9 cellular contexts compared by ENCODE assay signal in genomic region chr11:12677131-12677530, GRCh38. TPM values are rescaled to one million over a fixed set of nuclear protein-coding genes. Genes with fewer than 3 reads are reported as not detected.
DNase-seq lines count a peak whose midpoint lies in the region; ATAC-seq and TF ChIP-seq lines count a peak whose summit lies in the region.
"Had no signal": no experiment of that assay in that cellular context is flagged by ENCODE, and none has a peak within 500 bp of the region (broad histone marks: within the 10 kb centered on the region; RNA-seq: fewer than 3 reads in every experiment).

No MANE protein-coding gene starts in this region.

- no peaks in the 10 kb centered on the region for H3K9me3 ChIP-seq in osteoblast (ENCODE audit: low read depth, low read length)

- H3K27me3 ChIP-seq in osteoblast (ENCODE audit: insufficient read depth, low read length): no peaks in the 10 kb centered on the region

- peak overlapping the region; percentile 75 for H3K4me3 ChIP-seq in epithelial cell of esophagus (ENCODE audit: low read length)
- peak overlapping the region; percentile 85 for H3K4me3 ChIP-seq in osteoblast (ENCODE audit: insufficient read depth, low read length)

- H3K36me3 ChIP-seq in osteoblast (ENCODE audit: insufficient read depth, low read length): peaks cover 16% of the 10 kb centered on the region

- DNase-seq in DMS 273 (lab: John Stamatoyannopoulos, UW; ENCODE audit: unreplicated experiment) (peak; percentile 66), NCI-H748 (lab: John Stamatoyannopoulos, UW; ENCODE audit: unreplicated experiment) (peak; percentile 61), epithelial cell of esophagus (ENCODE audit: low read depth) (peak; percentile 33), osteoblast (ENCODE audit: insufficient read length, low spot score, missing footprints) (peak; percentile 93), UCSD-AML1 (lab: John Stamatoyannopoulos, UW; ENCODE audit: unreplicated experiment) (no peak)
- no peak for DNase-seq in activated T-helper 2 cell treated with anti-CD3 and anti-CD28 coated beads, Interferon-gamma antibody, Interleukin-2, Interleukin-4, amounts not matched to agents 10 μg/mL and 5 μg/mL and 100 μg/mL, durations not matched to agents 14 hours and 24 hours and 36 hours (ENCODE audit: low spot score)
- DNase-seq in activated CD4-positive, alpha-beta T cell treated with anti-CD3 and anti-CD28 coated beads for 4 hours: no peak
- DNase-seq: T-helper 1 cell had no signal

- H3K27ac ChIP-seq in osteoblast (ENCODE audit: low read depth, low read length): peak overlapping the region; percentile 90

- peaks cover 43% of the 10 kb centered on the region for H3K4me1 ChIP-seq in osteoblast (ENCODE audit: insufficient read depth, low read length)

- ATAC-seq in GM18873 (IDR thresholded peaks at IDR 0.05; ENCODE audit: low FRiP score, unreplicated experiment): no peak

- H2AFZ ChIP-seq in osteoblast (ENCODE audit: low read length): no peak overlapping the region

- peak overlapping the region; percentile 99 for H3K4me2 ChIP-seq in osteoblast (ENCODE audit: insufficient read depth, low read length)

- H3K27me3 Mint-ChIP-seq in activated T-helper 2 cell treated with anti-CD3 and anti-CD28 coated beads, Interferon-gamma antibody, Interleukin-2, Interleukin-4, amounts not matched to agents 10 μg/mL and 5 μg/mL and 100 μg/mL, durations not matched to agents 14 hours and 24 hours and 36 hours (ENCODE audit: low read depth): peaks cover 77% of the 10 kb centered on the region

- no peak for TF ChIP-seq CTCF in epithelial cell of esophagus (IDR thresholded peaks at IDR 0.05; ENCODE audit: insufficient read depth, low read depth, low read length, missing control alignments)
- TF ChIP-seq CTCF in osteoblast (IDR thresholded peaks at IDR 0.05; ENCODE audit: extremely low read depth, low read depth, low read length): no peak

- H3K4me3 Mint-ChIP-seq in activated T-helper 2 cell treated with anti-CD3 and anti-CD28 coated beads, Interferon-gamma antibody, Interleukin-2, Interleukin-4, amounts not matched to agents 10 μg/mL and 5 μg/mL and 100 μg/mL, durations not matched to agents 14 hours and 24 hours and 36 hours (ENCODE audit: low read depth): no peak overlapping the region

- H3K27ac Mint-ChIP-seq in activated T-helper 2 cell treated with anti-CD3 and anti-CD28 coated beads, Interferon-gamma antibody, Interleukin-2, Interleukin-4, amounts not matched to agents 10 μg/mL and 5 μg/mL and 100 μg/mL, durations not matched to agents 14 hours and 24 hours and 36 hours: no peak overlapping the region

- H3K9me3 Mint-ChIP-seq in activated T-helper 2 cell treated with anti-CD3 and anti-CD28 coated beads, Interferon-gamma antibody, Interleukin-2, Interleukin-4, amounts not matched to agents 10 μg/mL and 5 μg/mL and 100 μg/mL, durations not matched to agents 14 hours and 24 hours and 36 hours: no peaks in the 10 kb centered on the region

- H3K36me3 Mint-ChIP-seq in activated T-helper 2 cell treated with anti-CD3 and anti-CD28 coated beads, Interferon-gamma antibody, Interleukin-2, Interleukin-4, amounts not matched to agents 10 μg/mL and 5 μg/mL and 100 μg/mL, durations not matched to agents 14 hours and 24 hours and 36 hours (ENCODE audit: low read depth): no peaks in the 10 kb centered on the region

- intact Hi-C loops in activated T-helper 2 cell treated with anti-CD3 and anti-CD28 coated beads, Interferon-gamma antibody, Interleukin-2, Interleukin-4, amounts not matched to agents 10 μg/mL and 5 μg/mL and 100 μg/mL, durations not matched to agents 14 hours and 24 hours and 36 hours (cut with micrococcal nuclease): loop anchor here (10.0 kb wide), 1 partner anchor 138 kb away; no protein-coding TSS in a partner anchor

- H3K4me1 Mint-ChIP-seq in activated T-helper 2 cell treated with anti-CD3 and anti-CD28 coated beads, Interferon-gamma antibody, Interleukin-2, Interleukin-4, amounts not matched to agents 10 μg/mL and 5 μg/mL and 100 μg/mL, durations not matched to agents 14 hours and 24 hours and 36 hours (ENCODE audit: low read depth): peaks cover 9% of the 10 kb centered on the region

- H3K79me2 ChIP-seq in osteoblast (ENCODE audit: insufficient read depth, low read length): peaks cover 74% of the 10 kb centered on the region

- H4K20me1 ChIP-seq in osteoblast (ENCODE audit: insufficient read depth, low read length): peaks cover 33% of the 10 kb centered on the region

RNA-seq across cellular contexts. Expression of gene TEAD1, which starts 2.9 kb away (rescaled TPM):
- total RNA-seq in osteoblast: 166 and 176 TPM in 2 replicates
- 1.0 and 1.3 TPM in 2 replicates for total RNA-seq in activated T-helper 2 cell treated with anti-CD3 and anti-CD28 coated beads, Interferon-gamma antibody, Interleukin-2, Interleukin-4, amounts not matched to agents 10 μg/mL and 5 μg/mL and 100 μg/mL, durations not matched to agents 14 hours and 24 hours and 36 hours

Comparison
In these comparisons a context has a peak if more than half of its experiments do, and no peak if none do; other contexts are left out.
1. DNase-seq: peak in DMS 273 (single experiment), NCI-H748 (single experiment), epithelial cell of esophagus (single experiment) and osteoblast (single experiment); none in activated T-helper 2 cell treated with anti-CD3 and anti-CD28 coated beads, Interferon-gamma antibody, Interleukin-2, Interleukin-4, amounts not matched to agents 10 μg/mL and 5 μg/mL and 100 μg/mL, durations not matched to agents 14 hours and 24 hours and 36 hours (single experiment), UCSD-AML1 (single experiment) and activated CD4-positive, alpha-beta T cell treated with anti-CD3 and anti-CD28 coated beads for 4 hours (0 of 2).
2. RNA of gene TEAD1, which starts 2.9 kb away (total RNA-seq): 166 to 176 TPM in osteoblast; 1.0 to 1.3 TPM in activated T-helper 2 cell treated with anti-CD3 and anti-CD28 coated beads, Interferon-gamma antibody, Interleukin-2, Interleukin-4, amounts not matched to agents 10 μg/mL and 5 μg/mL and 100 μg/mL, durations not matched to agents 14 hours and 24 hours and 36 hours; every median in the first group is over 10 times any median in the second.